ENCODE assay signal across 28 cellular contexts in the genomic region with DNA sequence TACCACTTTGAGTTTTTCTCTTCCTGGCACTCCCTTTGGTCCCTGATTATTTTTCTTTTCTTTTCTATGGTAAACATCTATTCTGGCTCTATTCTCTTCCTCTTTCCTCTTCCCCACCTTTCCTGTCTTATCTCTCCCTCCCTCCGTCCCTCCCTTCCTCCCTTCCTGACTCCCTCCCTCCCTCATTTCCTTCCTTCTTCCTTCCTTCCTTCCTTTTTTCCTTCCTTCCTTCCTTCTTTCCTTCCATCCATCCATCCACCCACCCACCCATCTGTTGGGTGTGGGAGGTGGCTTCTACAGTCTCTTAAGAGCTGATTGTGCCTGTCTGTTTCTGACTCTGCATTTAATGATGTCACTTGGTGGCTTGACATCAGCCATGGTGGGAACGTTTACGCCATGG. TPM values are rescaled to one million over a fixed set of nuclear protein-coding genes. Genes with fewer than 3 reads are reported as not detected.
A peak's percentile ranks its signal among the peaks of the same experiment; 100 is the strongest.
DNase-seq lines count a peak whose midpoint lies in the region; ATAC-seq, FAIRE-seq and TF ChIP-seq lines count a peak whose summit lies in the region.
"Had no signal": no experiment of that assay in that cellular context is flagged by ENCODE, and none has a peak within 500 bp of the region (broad histone marks: within the 10 kb centered on the region; RNA-seq: fewer than 3 reads in every experiment).

No MANE protein-coding gene starts in this region.

- H3K4me2 ChIP-seq in HepG2 (ENCODE audit: low read depth, low read length), result no peak overlapping the region
- H3K4me2 ChIP-seq: A549 had no signal

- intact Hi-C loops in HepG2 (cut with micrococcal nuclease; ENCODE audit: unreplicated experiment), result no loop called here
- intact Hi-C loops in right lobe of liver (cut with DNase I), result no loop called here
- intact Hi-C loops in Right ventricle myocardium inferior (cut with DNase I), result no loop called here
- intact Hi-C loops in posterior cingulate gyrus (cut with DNase I), result no loop called here

- in situ Hi-C loops in HepG2 (cut with HindIII; ENCODE audit: extremely low pct_ligation_motif_present, low pct_unique_long_range_greater_than_20kb), result no loop called here

- H3K79me2 ChIP-seq in HepG2 (ENCODE audit: insufficient read depth, low read length), result no peaks in the 10 kb centered on the region

- no TSS peak for BruUV-seq in HepG2 (replicated peaks; lab: Mats Ljungman, UMichigan)

- TF ChIP-seq CTCF in HepG2 (CRISPR knock-in tag; IDR thresholded peaks at IDR 0.05), result no peak
- TF ChIP-seq CTCF in right lobe of liver (IDR thresholded peaks at IDR 0.05), result no peak

- H3K27ac ChIP-seq in HepG2 (ENCODE audit: extremely low read length, insufficient read depth, low read length) (no peak overlapping the region), right lobe of liver (no peak overlapping the region)
- H3K27ac ChIP-seq: 22Rv1, A549 had no signal

- WGBS in HepG2 (ENCODE audit: low lambda C conversion rate), result 17% methylated on average over 3 of the region's 3 CpGs
- 46% methylated on average over 3 of the region's 3 CpGs for WGBS in right lobe of liver (ENCODE audit: insufficient coverage, low coverage, low lambda C conversion rate, missing lambda C conversion rate)

- H3K9ac ChIP-seq in HepG2 (ENCODE audit: insufficient read depth, low read depth, low read length), result no peak overlapping the region

- H3K27me3 ChIP-seq in HepG2 (ENCODE audit: control insufficient read depth in 1 of 2, insufficient read depth in 2 of 2, low read length in 2 of 2) (peaks cover 3 to 33% of the 10 kb centered on the region in 2 experiments; a peak in 4 of 5 replicates), right lobe of liver (no peaks in the 10 kb centered on the region)

- POLR2A ChIA-PET in HepG2 (lab: Yijun Ruan, JAX), result no interaction called here

- H3K4me1 ChIP-seq in HepG2 (ENCODE audit: insufficient read depth, low read length), result no peaks in the 10 kb centered on the region
- H3K4me1 ChIP-seq in right lobe of liver, result no peaks in the 10 kb centered on the region
- H3K4me1 ChIP-seq: A549 had no signal

- no peaks in the 10 kb centered on the region for H3K36me3 ChIP-seq in HepG2 (replicated peaks in 1 of 2; ENCODE audit: control insufficient read depth in 1 of 2, insufficient read depth in 2 of 2, low read length in 2 of 2)
- no peaks in the 10 kb centered on the region for H3K36me3 ChIP-seq in right lobe of liver

- TF ChIP-seq EP300 in HepG2 (IDR thresholded peaks at IDR 0.05; ENCODE audit: low read depth in 2 of 2, low read length in 2 of 2) (no peak), HepG2 (CRISPR knock-in tag; IDR thresholded peaks at IDR 0.05; ENCODE audit: borderline replicate concordance) (no peak)

- DNase-seq in HepG2 (ENCODE audit: low spot score) (no peak), right lobe of liver (no peak), HTR-8/SVneo (ENCODE audit: insufficient read length, low spot score) (no peak), Right ventricle myocardium inferior (ENCODE audit: missing footprints) (no peak), posterior cingulate gyrus (no peak)
- DNase-seq: AML-193; C1 segment of cervical spinal cord; CD4-positive, alpha-beta memory T cell; CD4-positive, CD25-positive, alpha-beta regulatory T cell; CD8-positive, alpha-beta memory T cell; COR-L47; DMS 273 treated with DMSO at 0.1 percent for 48 hours; DMS153; DMS53; DMS79; DND-41; EL; GDM1 had no signal

- CTCF ChIA-PET in HepG2 (lab: Yijun Ruan, JAX; ENCODE audit: low intra/inter-chr PET ratio, low total read pairs), result no interaction called here

- TF ChIP-seq RAD21 in HepG2 (CRISPR knock-in tag; IDR thresholded peaks at IDR 0.05), result no peak

- no peak overlapping the region for H2AFZ ChIP-seq in HepG2 (ENCODE audit: low read length)

- H3K9me3 ChIP-seq in HepG2 (ENCODE audit: low read length) (no peaks in the 10 kb centered on the region), right lobe of liver (no peaks in the 10 kb centered on the region)
- H3K9me3 ChIP-seq: A549 had no signal

- no peak for FAIRE-seq in HepG2 (lab: Jason Lieb, UNC)
- peak; percentile 57 for FAIRE-seq in HTR-8/SVneo (lab: Jason Lieb, UNC)
- FAIRE-seq: A549, GM12878, GM12892, GM19239 had no signal

- TF ChIP-seq POLR2A in HepG2 (IDR thresholded peaks at IDR 0.05; ENCODE audit: insufficient read depth in 1 of 2, low read depth in 2 of 2, low read length in 2 of 2) (no peak), right lobe of liver (IDR thresholded peaks at IDR 0.05) (no peak)

- H3K4me3 ChIP-seq in HepG2 (replicated peaks in 1 of 3; ENCODE audit: insufficient read depth in 1 of 3, low read depth in 2 of 3, low read length in 3 of 3), result no peak overlapping the region
- H3K4me3 ChIP-seq in right lobe of liver, result no peak overlapping the region
- H3K4me3 ChIP-seq: A549, GM12878 had no signal

- H4K20me1 ChIP-seq in HepG2 (ENCODE audit: insufficient read depth, low read length), result no peaks in the 10 kb centered on the region

- no peak for ATAC-seq in HepG2
- no peak for ATAC-seq in right lobe of liver
- ATAC-seq in Right ventricle myocardium inferior, result no peak
- ATAC-seq: A549, GM12878 had no signal

TF ChIP-seq in HepG2, 621 proteins besides CTCF, POLR2A, EP300 and RAD21:
- TF ChIP-seq PCBP2 (optimal IDR thresholded peaks at IDR 0.05; ENCODE audit: low read depth, low read length, poor library complexity, severe bottlenecking) (peak; percentile 86), FOXM1 (CRISPR knock-in tag; IDR thresholded peaks at IDR 0.05) (no peak), ATF7 (IDR thresholded peaks at IDR 0.05) (peak; percentile 45), ATF7 (CRISPR knock-in tag; IDR thresholded peaks at IDR 0.05) (no peak), HNRNPK (IDR thresholded peaks at IDR 0.05; ENCODE audit: low read depth, low read length, poor library complexity, severe bottlenecking) (peak; percentile 2), LCORL (IDR thresholded peaks at IDR 0.05) (peak; percentile 36; the same call in 1 of the 2 replicates), LCORL (CRISPR knock-in tag; IDR thresholded peaks at IDR 0.05) (no peak), HMG20B (CRISPR knock-in tag; conservative IDR thresholded peaks at IDR 0.05) (no peak), SP140L (CRISPR knock-in tag; IDR thresholded peaks at IDR 0.05; ENCODE audit: borderline replicate concordance) (no peak), ZNF44 (CRISPR knock-in tag; IDR thresholded peaks at IDR 0.05) (no peak), ZNF10 (CRISPR knock-in tag; IDR thresholded peaks at IDR 0.05; ENCODE audit: borderline replicate concordance, low read depth) (no peak), ZKSCAN8 (CRISPR knock-in tag; IDR thresholded peaks at IDR 0.05; ENCODE audit: borderline replicate concordance) (no peak), FOXP1 (IDR thresholded peaks at IDR 0.05) (peak; percentile 45; the same call in 1 of the 2 replicates), FOXP1 (CRISPR knock-in tag; IDR thresholded peaks at IDR 0.05) (no peak), SRSF1 (optimal IDR thresholded peaks at IDR 0.05; ENCODE audit: low read depth, low read length) (no peak), SRF (IDR thresholded peaks at IDR 0.05; ENCODE audit: low read depth, low read length) (no peak), ZNF530 (CRISPR knock-in tag; IDR thresholded peaks at IDR 0.05; ENCODE audit: low read depth) (no peak)
- TF ChIP-seq, protein P1, sequence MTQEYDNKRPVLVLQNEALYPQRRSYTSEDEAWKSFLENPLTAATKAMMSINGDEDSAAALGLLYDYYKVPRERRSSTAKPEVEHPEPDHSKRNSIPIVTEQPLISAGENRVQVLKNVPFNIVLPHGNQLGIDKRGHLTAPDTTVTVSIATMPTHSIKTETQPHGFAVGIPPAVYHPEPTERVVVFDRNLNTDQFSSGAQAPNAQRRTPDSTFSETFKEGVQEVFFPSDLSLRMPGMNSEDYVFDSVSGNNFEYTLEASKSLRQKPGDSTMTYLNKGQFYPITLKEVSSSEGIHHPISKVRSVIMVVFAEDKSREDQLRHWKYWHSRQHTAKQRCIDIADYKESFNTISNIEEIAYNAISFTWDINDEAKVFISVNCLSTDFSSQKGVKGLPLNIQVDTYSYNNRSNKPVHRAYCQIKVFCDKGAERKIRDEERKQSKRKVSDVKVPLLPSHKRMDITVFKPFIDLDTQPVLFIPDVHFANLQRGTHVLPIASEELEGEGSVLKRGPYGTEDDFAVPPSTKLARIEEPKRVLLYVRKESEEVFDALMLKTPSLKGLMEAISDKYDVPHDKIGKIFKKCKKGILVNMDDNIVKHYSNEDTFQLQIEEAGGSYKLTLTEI (CRISPR knock-in tag; conservative IDR thresholded peaks at IDR 0.05), result no peak

RNA-seq across cellular contexts. Expression of gene GTSF1L, which starts 43.5 kb away (rescaled TPM):
- total RNA-seq in HepG2 (2016; rRNA removed; fragmentation: Illumina TruSeq; extraction: Trizol) (not detected in 2 replicates), right lobe of liver (not detected), Right ventricle myocardium inferior (not detected)
- not detected in 2 replicates for total RNA-seq in HepG2 (2016; cell fraction: cytosol; rRNA removed; fragmentation: Illumina TruSeq; extraction: Trizol; ENCODE audit: low read depth)
- not detected in 2 replicates for total RNA-seq in HepG2 (2016; cell fraction: insoluble cytoplasmic fraction; rRNA removed; fragmentation: Illumina TruSeq; extraction: Trizol)
- total RNA-seq in HepG2 (2016; cell fraction: membrane; rRNA removed; fragmentation: Illumina TruSeq; extraction: Trizol), result not detected in 2 replicates
- not detected in 2 replicates for total RNA-seq in HepG2 (2016; cell fraction: nucleus; rRNA removed; fragmentation: Illumina TruSeq; extraction: Trizol)
- polyA plus RNA-seq in HepG2 (2011; rRNA removed), result not detected in 2 replicates
- not detected in 2 replicates for polyA plus RNA-seq in HepG2 (2011; cell fraction: cytosol; rRNA removed)
- polyA plus RNA-seq in HepG2 (2011; cell fraction: nucleus; rRNA removed), result not detected in 2 replicates
- not detected in 2 replicates for polyA plus RNA-seq in HepG2 (2012)
- not detected in 2 replicates for polyA plus RNA-seq in HepG2 (2016; cell fraction: cytosol; fragmentation: Illumina TruSeq; extraction: Trizol; ENCODE audit: low read depth)
- not detected in 2 replicates for polyA plus RNA-seq in HepG2 (2016; cell fraction: insoluble cytoplasmic fraction; fragmentation: Illumina TruSeq; extraction: Trizol; ENCODE audit: low read depth)
- not detected in 2 replicates for polyA plus RNA-seq in HepG2 (2016; cell fraction: membrane; fragmentation: Illumina TruSeq; extraction: Trizol; ENCODE audit: low read depth)
- polyA plus RNA-seq in HepG2 (2016; cell fraction: nucleus; fragmentation: Illumina TruSeq; extraction: Trizol; ENCODE audit: insufficient read depth, low read depth), result not detected in 2 replicates
- not detected in 2 replicates for polyA minus RNA-seq in HepG2 (2011; rRNA and poly(A)+ RNA removed; ENCODE audit: low replicate concordance)
- not detected in 2 replicates for polyA minus RNA-seq in HepG2 (2011; cell fraction: cytosol; rRNA and poly(A)+ RNA removed)
- polyA minus RNA-seq in HepG2 (2011; cell fraction: nucleus; rRNA and poly(A)+ RNA removed), result not detected in 2 replicates
- total RNA-seq: A172; CD4-positive, alpha-beta memory T cell; CD8-positive, alpha-beta memory T cell; Daoy; G401 had no signal
- polyA plus RNA-seq: A549; BJ; CD14-positive monocyte; CD4-positive, alpha-beta memory T cell; CD8-positive, alpha-beta memory T cell had no signal
